ENCODE assay signal across 12 cellular contexts in genomic region chr12:3751151-3752095, GRCh38. TPM values are rescaled to one million over a fixed set of nuclear protein-coding genes. Genes with fewer than 3 reads are reported as not detected.
DNase-seq lines count a peak whose midpoint lies in the region; ATAC-seq, FAIRE-seq and TF ChIP-seq lines count a peak whose summit lies in the region.
"Had no signal": no experiment of that assay in that cellular context is flagged by ENCODE, and none has a peak within 500 bp of the region (broad histone marks: within the 10 kb centered on the region; RNA-seq: fewer than 3 reads in every experiment).

No MANE protein-coding gene starts in this region.

- FAIRE-seq in astrocyte (lab: Jason Lieb, UNC) = no peak
- FAIRE-seq: keratinocyte had no signal

- no peak for ATAC-seq in GM19455 (IDR thresholded peaks at IDR 0.05; ENCODE audit: unreplicated experiment)
- ATAC-seq in GM23338 = no peak

- POLR2A ChIA-PET in CD4-positive, alpha-beta memory T cell (lab: Charles Lee; ENCODE audit: partially characterized antibody) = interaction anchor here (1.3 kb wide), 1 partner anchor 897 kb away, joined by 3 read pairs; the partner anchor contains the start of genes AKAP3 and NDUFA9

- H2AFZ ChIP-seq in astrocyte (ENCODE audit: low read depth, low read length) (no peak overlapping the region), GM23338 (no peak overlapping the region)

- H3K9ac ChIP-seq in astrocyte (ENCODE audit: low read length) = no peak overlapping the region

- peaks cover 75% of the 10 kb centered on the region for H3K4me1 ChIP-seq in CD4-positive, alpha-beta memory T cell (ENCODE audit: insufficient read depth, low read length)
- H3K4me1 ChIP-seq in astrocyte (ENCODE audit: insufficient read depth, low read length) (peaks cover 6% of the 10 kb centered on the region), GM23338 (ENCODE audit: insufficient read depth) (peaks cover 5% of the 10 kb centered on the region)

- CTCF ChIA-PET in CD4-positive, alpha-beta memory T cell (lab: Charles Lee; ENCODE audit: partially characterized antibody) = interaction anchor here (2.7 kb wide), 1 partner anchor 451 kb away, joined by 10 read pairs; no protein-coding TSS in a partner anchor

- H3K4me2 ChIP-seq in astrocyte (ENCODE audit: low read length) (peak overlapping the region; percentile 85), GM23338 (no peak overlapping the region)

- no peaks in the 10 kb centered on the region for H3K27me3 ChIP-seq in CD4-positive, alpha-beta memory T cell (ENCODE audit: insufficient read depth, low read length)
- H3K27me3 ChIP-seq in MG63 (no peaks in the 10 kb centered on the region), astrocyte (ENCODE audit: insufficient read depth, low read length) (no peaks in the 10 kb centered on the region), GM23338 (ENCODE audit: insufficient read depth) (peaks cover 9% of the 10 kb centered on the region; the same call in 1 of the 2 replicates)
- H3K27me3 ChIP-seq: thyroid gland had no signal

- H3K79me2 ChIP-seq in astrocyte (ENCODE audit: insufficient read depth, low read length) = no peaks in the 10 kb centered on the region
- H3K79me2 ChIP-seq in GM23338 (replicated peaks; ENCODE audit: insufficient read depth) = no peaks in the 10 kb centered on the region

- H3K27ac ChIP-seq in CD4-positive, alpha-beta memory T cell (ENCODE audit: low read depth, low read length) = peak overlapping the region; percentile 89
- H3K27ac ChIP-seq in astrocyte (ENCODE audit: low read depth, low read length) (no peak overlapping the region), GM23338 (ENCODE audit: low read depth) (no peak overlapping the region)
- H3K27ac ChIP-seq: thyroid gland had no signal

- H3K27me3 Mint-ChIP-seq in CD4-positive, alpha-beta memory T cell = no peaks in the 10 kb centered on the region
- H3K27me3 Mint-ChIP-seq in astrocyte (ENCODE audit: low read depth, unreplicated experiment) = peaks cover 53% of the 10 kb centered on the region
- peaks cover 26% of the 10 kb centered on the region for H3K27me3 Mint-ChIP-seq in nephron (ENCODE audit: low read depth)
- H3K27me3 Mint-ChIP-seq in GM23338 (ENCODE audit: insufficient read depth, low read depth, poor library complexity) = peaks cover 20% of the 10 kb centered on the region

- peaks cover 4% of the 10 kb centered on the region; the same call in 1 of the 2 replicates for H3K9me2 ChIP-seq in GM23338 (ENCODE audit: insufficient read depth)

- H3K4me1 Mint-ChIP-seq in CD4-positive, alpha-beta memory T cell = peaks cover 66 to 81% (median 73%) of the 10 kb centered on the region in 4 donors
- H3K4me1 Mint-ChIP-seq in astrocyte (ENCODE audit: low read depth, unreplicated experiment) = peaks cover 2% of the 10 kb centered on the region
- peaks cover 16% of the 10 kb centered on the region for H3K4me1 Mint-ChIP-seq in nephron
- H3K4me1 Mint-ChIP-seq in GM23338 = peaks cover 10% of the 10 kb centered on the region

- H3K4me3 Mint-ChIP-seq in CD4-positive, alpha-beta memory T cell = peak overlapping the region; percentile 87 to 95 (median 91)
- H3K4me3 Mint-ChIP-seq in astrocyte (ENCODE audit: unreplicated experiment) (no peak overlapping the region), nephron (peak overlapping the region in 2 of 3 experiments; percentile 26 to 80), GM23338 (no peak overlapping the region)

- peak overlapping the region; percentile 94 to 99 (median 98) for H3K27ac Mint-ChIP-seq in CD4-positive, alpha-beta memory T cell
- H3K27ac Mint-ChIP-seq in astrocyte (ENCODE audit: unreplicated experiment) = no peak overlapping the region
- H3K27ac Mint-ChIP-seq in nephron = no peak overlapping the region
- no peak overlapping the region for H3K27ac Mint-ChIP-seq in GM23338

- DNase-seq in CD4-positive, alpha-beta memory T cell = no peak
- DNase-seq in MG63 (no peak), astrocyte (ENCODE audit: low read depth) (no peak), GM23338 (ENCODE audit: low spot score) (no peak), H4 (ENCODE audit: low spot score) (no peak)
- no peak for DNase-seq in effector CD8-positive, alpha-beta T cell (lab: John Stamatoyannopoulos, UW)
- DNase-seq: DMS79 had no signal

- H4K20me1 ChIP-seq in astrocyte (ENCODE audit: insufficient read depth, low read length) (no peaks in the 10 kb centered on the region), GM23338 (replicated peaks; ENCODE audit: insufficient read depth) (no peaks in the 10 kb centered on the region)

- H3K4me3 ChIP-seq in CD4-positive, alpha-beta memory T cell (ENCODE audit: low read length in 2 of 2) = peak overlapping the region; percentile 82 to 89
- peak overlapping the region; percentile 65 for H3K4me3 ChIP-seq in MG63
- H3K4me3 ChIP-seq in astrocyte (ENCODE audit: insufficient read depth, low read depth, low read length) = peak overlapping the region; percentile 55
- no peak overlapping the region for H3K4me3 ChIP-seq in GM23338
- H3K4me3 ChIP-seq: thyroid gland had no signal

- TF ChIP-seq CTCF in astrocyte (IDR thresholded peaks at IDR 0.05; ENCODE audit: insufficient read depth, low read depth, low read length) (no peak), nephron (IDR thresholded peaks at IDR 0.05; ENCODE audit: unreplicated experiment in 3 of 3) (no peak), GM23338 (conservative IDR thresholded peaks at IDR 0.05; ENCODE audit: low read depth in 2 of 2) (no peak)

- H3K9me3 ChIP-seq in CD4-positive, alpha-beta memory T cell (ENCODE audit: control insufficient read depth in 1 of 2, low read length in 2 of 2) = no peaks in the 10 kb centered on the region
- H3K9me3 ChIP-seq in MG63 = no peaks in the 10 kb centered on the region
- H3K9me3 ChIP-seq in astrocyte (ENCODE audit: insufficient read depth, low read depth, low read length) = no peaks in the 10 kb centered on the region
- H3K9me3 ChIP-seq: thyroid gland had no signal

- intact Hi-C loops in CD4-positive, alpha-beta memory T cell (cut with micrococcal nuclease) = loop anchor here (2.0 to 5.0 kb wide), 5 partner anchors 23 to 521 kb away; partner anchors contain the start of genes CCND2 and PARP11

- 0 out of 2 replicates have a peak, but pooled peaks cover 2% of the 10 kb centered on the region for H3F3A ChIP-seq in GM23338 (replicated peaks; ENCODE audit: low read depth)

- H3K9me3 Mint-ChIP-seq in CD4-positive, alpha-beta memory T cell = no peaks in the 10 kb centered on the region
- peaks cover 8% of the 10 kb centered on the region for H3K9me3 Mint-ChIP-seq in astrocyte (ENCODE audit: unreplicated experiment)
- no peaks in the 10 kb centered on the region for H3K9me3 Mint-ChIP-seq in nephron
- no peaks in the 10 kb centered on the region; the same call in 2 of the 3 replicates for H3K9me3 Mint-ChIP-seq in GM23338

- H3K36me3 Mint-ChIP-seq in CD4-positive, alpha-beta memory T cell = peaks cover 11 to 15% of the 10 kb centered on the region in 2 donors
- H3K36me3 Mint-ChIP-seq in astrocyte (ENCODE audit: low read depth, unreplicated experiment) = no peaks in the 10 kb centered on the region
- H3K36me3 Mint-ChIP-seq in nephron (ENCODE audit: low read depth) = no peaks in the 10 kb centered on the region
- no peaks in the 10 kb centered on the region for H3K36me3 Mint-ChIP-seq in GM23338 (ENCODE audit: low read depth)

- H3K36me3 ChIP-seq in CD4-positive, alpha-beta memory T cell (ENCODE audit: insufficient read depth, low read length) = peaks cover 2% of the 10 kb centered on the region
- no peaks in the 10 kb centered on the region for H3K36me3 ChIP-seq in MG63
- no peaks in the 10 kb centered on the region for H3K36me3 ChIP-seq in astrocyte (ENCODE audit: insufficient read depth, low read length)
- H3K36me3 ChIP-seq in GM23338 (ENCODE audit: insufficient read depth) = no peaks in the 10 kb centered on the region
- H3K36me3 ChIP-seq: thyroid gland had no signal

TF ChIP-seq in GM23338, 12 proteins besides CTCF, POLR2A, EP300 and RAD21:
- TF ChIP-seq CREB1 (CRISPR knock-in tag; IDR thresholded peaks at IDR 0.05; ENCODE audit: low read depth) (no peak), EZH2 (IDR thresholded peaks at IDR 0.05; ENCODE audit: low read depth, unreplicated experiment) (no peak)
- TF ChIP-seq, protein P1, sequence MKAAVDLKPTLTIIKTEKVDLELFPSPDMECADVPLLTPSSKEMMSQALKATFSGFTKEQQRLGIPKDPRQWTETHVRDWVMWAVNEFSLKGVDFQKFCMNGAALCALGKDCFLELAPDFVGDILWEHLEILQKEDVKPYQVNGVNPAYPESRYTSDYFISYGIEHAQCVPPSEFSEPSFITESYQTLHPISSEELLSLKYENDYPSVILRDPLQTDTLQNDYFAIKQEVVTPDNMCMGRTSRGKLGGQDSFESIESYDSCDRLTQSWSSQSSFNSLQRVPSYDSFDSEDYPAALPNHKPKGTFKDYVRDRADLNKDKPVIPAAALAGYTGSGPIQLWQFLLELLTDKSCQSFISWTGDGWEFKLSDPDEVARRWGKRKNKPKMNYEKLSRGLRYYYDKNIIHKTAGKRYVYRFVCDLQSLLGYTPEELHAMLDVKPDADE (IDR thresholded peaks at IDR 0.05) = no peak

RNA-seq across cellular contexts. Expression of gene CRACR2A, which starts 1.5 kb away (rescaled TPM):
- total RNA-seq in CD4-positive, alpha-beta memory T cell = 10 to 100 TPM; 34.4 to 37.6 TPM
- 10 to 100 TPM in 1 of 2 donors, 1 to 10 TPM in 1; 5.6 to 21.4 TPM for polyA plus RNA-seq in CD4-positive, alpha-beta memory T cell
- total RNA-seq in MG63 (2014; rRNA removed; shearing (Covaris generic); ENCODE audit: low replicate concordance) = 9.5 and 13.8 TPM in 2 replicates
- total RNA-seq in astrocyte = 0.96 and 1.5 TPM in 2 replicates
- 3.0 and 3.4 TPM in 2 replicates for total RNA-seq in GM23338 (2014; rRNA removed; shearing (Covaris generic))
- polyA plus RNA-seq in GM23338 (2016; fragmentation: Nextera tagmentation; extraction: Ambion mirVana) = 1.4 and 1.5 TPM in 2 replicates
- total RNA-seq in H4 (2014; rRNA removed; shearing (Covaris generic)) = 0.10 and 0.16 TPM in 2 replicates
- total RNA-seq: M059J had no signal

Comparison
In these comparisons a context has a peak if more than half of its experiments do, and no peak if none do; other contexts are left out.
1. H3K27ac Mint-ChIP-seq: peak in CD4-positive, alpha-beta memory T cell (7 of 7); none in astrocyte (single experiment), nephron (0 of 3) and GM23338 (single experiment).
2. H3K4me3 Mint-ChIP-seq: peak in CD4-positive, alpha-beta memory T cell (8 of 8) and nephron (2 of 3); none in astrocyte (single experiment) and GM23338 (single experiment).